12 cellular contexts compared by ENCODE assay signal in the genomic region with DNA sequence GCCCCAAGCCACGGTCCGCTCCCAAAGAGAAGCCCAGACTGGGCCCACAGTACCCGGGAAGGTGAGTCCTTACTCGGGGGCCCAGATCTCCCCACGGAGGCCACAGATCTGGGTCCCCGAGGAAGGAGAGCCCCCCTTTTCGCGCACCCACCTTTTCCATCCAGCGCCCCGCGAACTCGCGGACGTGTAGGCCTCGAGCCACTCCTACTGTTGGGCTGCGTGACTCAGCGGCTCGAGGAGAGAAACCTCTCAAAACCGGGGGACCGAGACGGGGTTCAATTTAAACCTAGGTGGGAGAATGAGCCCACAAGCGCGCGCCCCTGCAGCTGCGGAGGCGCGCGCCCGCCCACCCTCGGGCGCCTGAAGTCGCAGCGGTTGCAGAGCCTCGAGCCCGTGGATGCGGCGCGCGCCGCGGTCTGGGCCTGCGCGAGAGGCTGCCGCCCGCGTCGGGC. TPM values are rescaled to one million over a fixed set of nuclear protein-coding genes. Genes with fewer than 3 reads are reported as not detected.
A peak's percentile ranks its signal among the peaks of the same experiment; 100 is the strongest.
DNase-seq lines count a peak whose midpoint lies in the region; ATAC-seq and TF ChIP-seq lines count a peak whose summit lies in the region.
"Had no signal": no experiment of that assay in that cellular context is flagged by ENCODE, and none has a peak within 500 bp of the region (broad histone marks: within the 10 kb centered on the region; RNA-seq: fewer than 3 reads in every experiment).

No MANE protein-coding gene starts in this region.

- H3K9me2 ChIP-seq in PC-3 (replicated peaks; ENCODE audit: low read length) (no peaks in the 10 kb centered on the region), MM.1S (replicated peaks; ENCODE audit: insufficient read depth, low read length) (no peaks in the 10 kb centered on the region)

- H3K27ac ChIP-seq in PC-3 (ENCODE audit: low read length) (no peak overlapping the region), rectal smooth muscle tissue (ENCODE audit: low read depth, low read length) (no peak overlapping the region), MM.1S (ENCODE audit: low read length) (no peak overlapping the region)
- H3K27ac ChIP-seq: adrenal gland had no signal

- no peaks in the 10 kb centered on the region for H3K4me1 ChIP-seq in PC-3 (ENCODE audit: insufficient read depth, low read length)
- no peaks in the 10 kb centered on the region for H3K4me1 ChIP-seq in rectal smooth muscle tissue (ENCODE audit: control insufficient read depth, insufficient read depth, low read length)
- H3K4me1 ChIP-seq in MM.1S (ENCODE audit: low read length): no peaks in the 10 kb centered on the region

- H3K36me3 Mint-ChIP-seq in glutamatergic neuron (ENCODE audit: unreplicated experiment): no peaks in the 10 kb centered on the region
- peaks cover 7% of the 10 kb centered on the region for H3K36me3 Mint-ChIP-seq in activated T-helper 2 cell treated with anti-CD3 and anti-CD28 coated beads, Interferon-gamma antibody, Interleukin-2, Interleukin-4, amounts not matched to agents 10 μg/mL and 5 μg/mL and 100 μg/mL, durations not matched to agents 14 hours and 24 hours and 36 hours (ENCODE audit: low read depth)
- H3K36me3 Mint-ChIP-seq: memory B cell had no signal

- H3K4me3 Mint-ChIP-seq in glutamatergic neuron (ENCODE audit: unreplicated experiment): peak overlapping the region; percentile 15
- H3K4me3 Mint-ChIP-seq in activated T-helper 2 cell treated with anti-CD3 and anti-CD28 coated beads, Interferon-gamma antibody, Interleukin-2, Interleukin-4, amounts not matched to agents 10 μg/mL and 5 μg/mL and 100 μg/mL, durations not matched to agents 14 hours and 24 hours and 36 hours (ENCODE audit: low read depth): no peak overlapping the region

- H2AFZ ChIP-seq in PC-3 (ENCODE audit: low read length) (no peak overlapping the region), MM.1S (ENCODE audit: low read length) (no peak overlapping the region)

- no peak overlapping the region for H3K9ac ChIP-seq in PC-3 (ENCODE audit: low read length)
- no peak overlapping the region for H3K9ac ChIP-seq in rectal smooth muscle tissue (ENCODE audit: low read length)
- H3K9ac ChIP-seq in MM.1S (ENCODE audit: low read length): no peak overlapping the region

- H3K79me2 ChIP-seq in PC-3 (ENCODE audit: low read length) (no peaks in the 10 kb centered on the region), MM.1S (ENCODE audit: low read length) (no peaks in the 10 kb centered on the region)

- H4K20me1 ChIP-seq in PC-3 (ENCODE audit: low read length) (no peaks in the 10 kb centered on the region), MM.1S (ENCODE audit: insufficient read depth, low read length) (no peaks in the 10 kb centered on the region)

- H3K27me3 ChIP-seq in PC-3 (ENCODE audit: low read length): peaks cover 53% of the 10 kb centered on the region
- H3K27me3 ChIP-seq in rectal smooth muscle tissue (ENCODE audit: control insufficient read depth, insufficient read depth, low read length): peaks cover 33% of the 10 kb centered on the region
- no peaks in the 10 kb centered on the region for H3K27me3 ChIP-seq in MM.1S (replicated peaks; ENCODE audit: insufficient read depth, low read length)

- no peaks in the 10 kb centered on the region for H3K9me3 Mint-ChIP-seq in glutamatergic neuron (ENCODE audit: unreplicated experiment)
- H3K9me3 Mint-ChIP-seq in activated T-helper 2 cell treated with anti-CD3 and anti-CD28 coated beads, Interferon-gamma antibody, Interleukin-2, Interleukin-4, amounts not matched to agents 10 μg/mL and 5 μg/mL and 100 μg/mL, durations not matched to agents 14 hours and 24 hours and 36 hours: no peaks in the 10 kb centered on the region

- intact Hi-C loops in PC-3 (cut with micrococcal nuclease): loop anchor here (2.0 kb wide), 1 partner anchor 48 kb away; no protein-coding TSS in a partner anchor
- intact Hi-C loops in activated T-helper 2 cell treated with anti-CD3 and anti-CD28 coated beads, Interferon-gamma antibody, Interleukin-2, Interleukin-4, amounts not matched to agents 10 μg/mL and 5 μg/mL and 100 μg/mL, durations not matched to agents 14 hours and 24 hours and 36 hours (cut with micrococcal nuclease): loop anchor here (10.0 kb wide), 3 partner anchors 510 to 770 kb away; a partner anchor contains a TSS

- H3K4me2 ChIP-seq in PC-3 (ENCODE audit: low read length) (peak overlapping the region; percentile 81; the same call in 1 of the 2 replicates), MM.1S (ENCODE audit: low read depth, low read length) (no peak overlapping the region)

- ATAC-seq in PC-3 (no peak), GM19455 (IDR thresholded peaks at IDR 0.05; ENCODE audit: unreplicated experiment) (no peak)

- H3K9me3 ChIP-seq in PC-3 (ENCODE audit: low read length) (no peaks in the 10 kb centered on the region), MM.1S (replicated peaks; ENCODE audit: insufficient read depth, low read length) (no peaks in the 10 kb centered on the region)
- H3K9me3 ChIP-seq: adrenal gland had no signal

- peak overlapping the region; percentile 64; the same call in 1 of the 2 replicates for H3K4me3 ChIP-seq in PC-3 (ENCODE audit: low read length)
- H3K4me3 ChIP-seq in rectal smooth muscle tissue (ENCODE audit: low read length): peak overlapping the region; percentile 6
- H3K4me3 ChIP-seq in MM.1S (ENCODE audit: low read length): no peak overlapping the region

- 0 out of 2 replicates have a peak, but pooled peaks have one; percentile 14 for TF ChIP-seq CTCF in PC-3 (conservative IDR thresholded peaks at IDR 0.05; ENCODE audit: low read depth, low read length)
- peak; percentile 19 for TF ChIP-seq CTCF in glutamatergic neuron (IDR thresholded peaks at IDR 0.05; ENCODE audit: partially characterized antibody, unreplicated experiment)
- no peak for TF ChIP-seq CTCF in MM.1S (IDR thresholded peaks at IDR 0.05; ENCODE audit: low read length)

- H3K4me1 Mint-ChIP-seq in glutamatergic neuron (ENCODE audit: low read depth, unreplicated experiment): no peaks in the 10 kb centered on the region
- H3K4me1 Mint-ChIP-seq in activated T-helper 2 cell treated with anti-CD3 and anti-CD28 coated beads, Interferon-gamma antibody, Interleukin-2, Interleukin-4, amounts not matched to agents 10 μg/mL and 5 μg/mL and 100 μg/mL, durations not matched to agents 14 hours and 24 hours and 36 hours (ENCODE audit: low read depth): peaks cover 8% of the 10 kb centered on the region

- BruUV-seq in PC-3 (replicated peaks; lab: Mats Ljungman, UMichigan): no TSS peak

- H3K27ac Mint-ChIP-seq in glutamatergic neuron (ENCODE audit: unreplicated experiment): no peak overlapping the region
- H3K27ac Mint-ChIP-seq in activated T-helper 2 cell treated with anti-CD3 and anti-CD28 coated beads, Interferon-gamma antibody, Interleukin-2, Interleukin-4, amounts not matched to agents 10 μg/mL and 5 μg/mL and 100 μg/mL, durations not matched to agents 14 hours and 24 hours and 36 hours: no peak overlapping the region
- H3K27ac Mint-ChIP-seq: memory B cell had no signal

- POLR2A ChIA-PET in PC-3 (lab: Charles Lee; ENCODE audit: unreplicated experiment): no interaction called here

- H3K36me3 ChIP-seq in PC-3 (ENCODE audit: low read depth, low read length) (no peaks in the 10 kb centered on the region), rectal smooth muscle tissue (ENCODE audit: control insufficient read depth, insufficient read depth, low read length) (no peaks in the 10 kb centered on the region), MM.1S (replicated peaks; ENCODE audit: insufficient read depth, low read length) (no peaks in the 10 kb centered on the region)
- H3K36me3 ChIP-seq: adrenal gland had no signal

- peaks cover 17% of the 10 kb centered on the region for H3K27me3 Mint-ChIP-seq in glutamatergic neuron (ENCODE audit: unreplicated experiment)
- H3K27me3 Mint-ChIP-seq in activated T-helper 2 cell treated with anti-CD3 and anti-CD28 coated beads, Interferon-gamma antibody, Interleukin-2, Interleukin-4, amounts not matched to agents 10 μg/mL and 5 μg/mL and 100 μg/mL, durations not matched to agents 14 hours and 24 hours and 36 hours (ENCODE audit: low read depth): peaks cover 71% of the 10 kb centered on the region

- H3F3A ChIP-seq in PC-3 (ENCODE audit: low read length, unreplicated experiment): no peaks in the 10 kb centered on the region
- H3F3A ChIP-seq in MM.1S (ENCODE audit: insufficient read depth, low read length): no peaks in the 10 kb centered on the region

- CTCF ChIA-PET in PC-3 (lab: Charles Lee): no interaction called here

- peak; percentile 6 for DNase-seq in GM03348 (ENCODE audit: low spot score)
- DNase-seq in PC-3: no peak
- no peak for DNase-seq in glutamatergic neuron
- DNase-seq in activated CD4-positive, alpha-beta T cell treated with anti-CD3 and anti-CD28 coated beads for 1 hour: no peak
- DNase-seq in MM.1S: no peak
- DNase-seq in activated T-helper 2 cell treated with anti-CD3 and anti-CD28 coated beads, Interferon-gamma antibody, Interleukin-2, Interleukin-4, amounts not matched to agents 10 μg/mL and 5 μg/mL and 100 μg/mL, durations not matched to agents 14 hours and 24 hours and 36 hours (ENCODE audit: low spot score): no peak
- DNase-seq: NCI-H1436 treated with DMSO at 0.1 percent for 48 hours; stimulated activated CD4-positive, alpha-beta T cell treated with anti-CD3 and anti-CD28 coated beads, Interleukin-4, amount 100 ng/mL, for 1 hour had no signal

RNA-seq across cellular contexts. Expression of a gene that starts 6.3 kb away (rescaled TPM):
- total RNA-seq in PC-3 (2014; rRNA removed): not detected in 2 replicates
- not detected for total RNA-seq in glutamatergic neuron (ENCODE audit: unreplicated experiment)
- total RNA-seq in activated T-helper 2 cell treated with anti-CD3 and anti-CD28 coated beads, Interferon-gamma antibody, Interleukin-2, Interleukin-4, amounts not matched to agents 10 μg/mL and 5 μg/mL and 100 μg/mL, durations not matched to agents 14 hours and 24 hours and 36 hours: not detected in 2 replicates
- total RNA-seq: adrenal gland had no signal

RNA-seq across cellular contexts. Expression of a gene that starts 29.4 kb away (rescaled TPM):
- total RNA-seq in PC-3 (2014; rRNA removed): 0.17 and 0.47 TPM in 2 replicates
- 1.4 TPM for total RNA-seq in glutamatergic neuron (ENCODE audit: unreplicated experiment)
- total RNA-seq in activated T-helper 2 cell treated with anti-CD3 and anti-CD28 coated beads, Interferon-gamma antibody, Interleukin-2, Interleukin-4, amounts not matched to agents 10 μg/mL and 5 μg/mL and 100 μg/mL, durations not matched to agents 14 hours and 24 hours and 36 hours: not detected in 2 replicates
